Comparison of ENCODE assay signal across 8 cellular contexts in the genomic region with DNA sequence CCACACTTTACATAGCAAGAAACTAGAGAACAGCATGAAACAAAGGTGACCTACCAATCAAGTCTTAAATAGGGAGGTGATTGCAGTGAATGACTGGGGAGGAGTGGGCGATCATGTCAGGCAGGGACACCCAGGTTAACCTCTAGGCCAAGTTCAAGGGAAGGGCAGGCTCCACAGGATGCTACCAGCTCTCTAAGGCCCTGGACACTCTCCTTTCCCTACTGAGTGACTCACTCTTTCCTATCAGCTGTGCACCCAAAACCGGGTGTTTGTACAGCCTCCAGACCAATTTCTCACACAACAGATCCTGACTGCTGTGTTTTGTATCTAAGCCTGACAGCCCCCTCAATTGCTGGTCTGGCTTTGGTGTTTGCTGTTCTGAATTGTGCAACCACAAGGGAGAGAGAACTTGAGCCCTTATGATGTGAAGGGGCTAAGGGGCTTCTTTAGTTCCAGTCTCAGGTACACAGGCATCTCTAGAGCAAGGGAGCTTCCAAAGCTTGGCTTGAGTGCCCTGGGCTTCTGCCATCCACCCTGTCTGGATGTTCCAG.
DNase-seq lines count a peak whose midpoint lies in the region; ATAC-seq and TF ChIP-seq lines count a peak whose summit lies in the region.

No MANE protein-coding gene starts in this region.

- H3K27me3 ChIP-seq in neutrophil: no peaks in the 10 kb centered on the region

- no peaks in the 10 kb centered on the region for H3K4me1 Mint-ChIP-seq in effector memory CD8-positive, alpha-beta T cell (ENCODE audit: low read depth in 2 of 2)
- peaks cover 5% of the 10 kb centered on the region for H3K4me1 Mint-ChIP-seq in progenitor cell of endocrine pancreas (ENCODE audit: low read depth)

- TF ChIP-seq CTCF in choroid plexus epithelial cell (conservative IDR thresholded peaks at IDR 0.05; ENCODE audit: low read depth, low read length) (no peak), neutrophil (IDR thresholded peaks at IDR 0.05) (no peak), progenitor cell of endocrine pancreas (IDR thresholded peaks at IDR 0.05; ENCODE audit: unreplicated experiment) (no peak)

- no peak for ATAC-seq in effector memory CD8-positive, alpha-beta T cell (replicated peaks)

- H3K27ac Mint-ChIP-seq in effector memory CD8-positive, alpha-beta T cell: no peak overlapping the region
- no peak overlapping the region for H3K27ac Mint-ChIP-seq in progenitor cell of endocrine pancreas

- no peaks in the 10 kb centered on the region for H3K9me3 ChIP-seq in neutrophil

- peaks cover 78% of the 10 kb centered on the region for H3K36me3 ChIP-seq in neutrophil

- peaks cover 37 to 53% of the 10 kb centered on the region in 2 experiments for H3K4me1 ChIP-seq in neutrophil (ENCODE audit: control insufficient read depth in 1 of 2, insufficient read depth in 1 of 2, low read depth in 1 of 2, low read length in 1 of 2)

- no peaks in the 10 kb centered on the region for H3K9me3 Mint-ChIP-seq in effector memory CD8-positive, alpha-beta T cell
- H3K9me3 Mint-ChIP-seq in progenitor cell of endocrine pancreas (ENCODE audit: low read depth): no peaks in the 10 kb centered on the region

- peaks cover 16 to 31% of the 10 kb centered on the region in 2 donors for H3K27me3 Mint-ChIP-seq in effector memory CD8-positive, alpha-beta T cell
- H3K27me3 Mint-ChIP-seq in progenitor cell of endocrine pancreas: peaks cover 11% of the 10 kb centered on the region

- DNase-seq in ELR (ENCODE audit: low read depth) (peak; percentile 30), NCI-H146 (lab: John Stamatoyannopoulos, UW) (peak; percentile 40), choroid plexus epithelial cell (ENCODE audit: low read depth) (peak; percentile 94), progenitor cell of endocrine pancreas (ENCODE audit: low spot score, unreplicated experiment) (no peak), activated T-cell treated with anti-CD3 and anti-CD28 coated beads for 4 hours (no peak), NCI-H1436 (lab: John Stamatoyannopoulos, UW) (no peak)
- DNase-seq in effector memory CD8-positive, alpha-beta T cell: no peak

- peak overlapping the region; percentile 68 for H3K27ac ChIP-seq in neutrophil

- no peak overlapping the region for H3K4me3 Mint-ChIP-seq in effector memory CD8-positive, alpha-beta T cell
- H3K4me3 Mint-ChIP-seq in progenitor cell of endocrine pancreas (ENCODE audit: low read depth): no peak overlapping the region

- peaks cover 4% of the 10 kb centered on the region for H3K36me3 Mint-ChIP-seq in effector memory CD8-positive, alpha-beta T cell (ENCODE audit: insufficient read depth)
- no peaks in the 10 kb centered on the region for H3K36me3 Mint-ChIP-seq in progenitor cell of endocrine pancreas (ENCODE audit: insufficient read depth)

- no peak overlapping the region for H3K4me3 ChIP-seq in choroid plexus epithelial cell (ENCODE audit: low read depth, low read length)
- no peak overlapping the region for H3K4me3 ChIP-seq in neutrophil (ENCODE audit: low read depth in 1 of 2, low read length in 1 of 2)

Comparison
In these comparisons a context has a peak if more than half of its experiments do, and no peak if none do; other contexts are left out.
1. DNase-seq: peak in ELR (single experiment), NCI-H146 (single experiment) and choroid plexus epithelial cell (single experiment); none in effector memory CD8-positive, alpha-beta T cell (0 of 3), progenitor cell of endocrine pancreas (single experiment), activated T-cell treated with anti-CD3 and anti-CD28 coated beads for 4 hours (single experiment) and NCI-H1436 (single experiment).